Comparison of ENCODE assay signal across 8 cellular contexts in genomic region chr3:8441969-8442559, GRCh38. TPM values are rescaled to one million over a fixed set of nuclear protein-coding genes. Genes with fewer than 3 reads are reported as not detected.
A peak's percentile ranks its signal among the peaks of the same experiment; 100 is the strongest.
DNase-seq lines count a peak whose midpoint lies in the region; ATAC-seq and TF ChIP-seq lines count a peak whose summit lies in the region.

No MANE protein-coding gene starts in this region.

- H3K4me3 Mint-ChIP-seq in naive thymus-derived CD4-positive, alpha-beta T cell = no peak overlapping the region
- H3K4me3 Mint-ChIP-seq in activated naive CD4-positive, alpha-beta T cell treated with anti-CD3 and anti-CD28 coated beads, Interleukin-2, amount 10 ng/mL, durations not matched to agents 7 days and 5 days = no peak overlapping the region

- ATAC-seq in SK-N-SH treated with all-trans-retinoic acid at 6 μM for 48 hours (peak; percentile 29), gastroesophageal sphincter (peak; percentile 51)
- ATAC-seq in naive thymus-derived CD4-positive, alpha-beta T cell = no peak

- H3K27me3 ChIP-seq in BE2C (no peaks in the 10 kb centered on the region), gastroesophageal sphincter (no peaks in the 10 kb centered on the region), prostate gland (replicated peaks; ENCODE audit: insufficient read depth) (no peaks in the 10 kb centered on the region)
- no peaks in the 10 kb centered on the region for H3K27me3 ChIP-seq in naive thymus-derived CD4-positive, alpha-beta T cell (ENCODE audit: control insufficient read depth in 2 of 2, insufficient read depth in 2 of 2, low read length in 2 of 2)

- peaks cover 9% of the 10 kb centered on the region; the same call in 1 of the 2 replicates for H3K4me1 ChIP-seq in BE2C
- peaks cover 3 to 42% (median 13%) of the 10 kb centered on the region in 3 donors for H3K4me1 ChIP-seq in gastroesophageal sphincter
- H3K4me1 ChIP-seq in prostate gland (replicated peaks) = peaks cover 13% of the 10 kb centered on the region
- no peaks in the 10 kb centered on the region for H3K4me1 ChIP-seq in naive thymus-derived CD4-positive, alpha-beta T cell (ENCODE audit: control insufficient read depth in 2 of 2, insufficient read depth in 2 of 2, low read length in 2 of 2)

- TF ChIP-seq CTCF in BE2C (IDR thresholded peaks at IDR 0.05; ENCODE audit: low read depth, low read length) = peak; percentile 66
- TF ChIP-seq CTCF in gastroesophageal sphincter (IDR thresholded peaks at IDR 0.05) = peak; percentile 76 to 85 (median 78)
- TF ChIP-seq CTCF in prostate gland (IDR thresholded peaks at IDR 0.05) = peak; percentile 51 to 81 (median 76)

- H3K36me3 ChIP-seq in BE2C = no peaks in the 10 kb centered on the region
- no peaks in the 10 kb centered on the region for H3K36me3 ChIP-seq in gastroesophageal sphincter
- no peaks in the 10 kb centered on the region for H3K36me3 ChIP-seq in prostate gland
- no peaks in the 10 kb centered on the region for H3K36me3 ChIP-seq in naive thymus-derived CD4-positive, alpha-beta T cell (ENCODE audit: control insufficient read depth in 2 of 3, insufficient read depth in 3 of 3, low read length in 3 of 3)

- CTCF ChIA-PET in naive thymus-derived CD4-positive, alpha-beta T cell (lab: Charles Lee) = interaction anchor here (0.5 kb wide), 1 partner anchor 222 kb away, joined by 3 read pairs; no protein-coding TSS in a partner anchor
- CTCF ChIA-PET in activated naive CD4-positive, alpha-beta T cell treated with anti-CD3 and anti-CD28 coated beads, Interleukin-2, amount 10 ng/mL, durations not matched to agents 7 days and 5 days (lab: Charles Lee) = interaction anchor here (1.2 to 1.7 kb wide), 3 partner anchors 34 to 182 kb away, joined by 3 to 4 read pairs (median 3); no protein-coding TSS in a partner anchor

- 13 to 42% methylated on average over 4 to 7 of the region's 8 CpGs for WGBS in gastroesophageal sphincter (ENCODE audit: low coverage in 1 of 2), 2 donors
- WGBS in prostate gland = 40% methylated on average over 8 of the region's 8 CpGs

- TF ChIP-seq EP300 in gastroesophageal sphincter (IDR thresholded peaks at IDR 0.05) = no peak

- POLR2A ChIA-PET in naive thymus-derived CD4-positive, alpha-beta T cell (lab: Charles Lee) = no interaction called here

- peaks cover 0 to 15% (median 6%) of the 10 kb centered on the region in 5 donors for H3K27me3 Mint-ChIP-seq in naive thymus-derived CD4-positive, alpha-beta T cell
- no peaks in the 10 kb centered on the region for H3K27me3 Mint-ChIP-seq in activated naive CD4-positive, alpha-beta T cell treated with anti-CD3 and anti-CD28 coated beads, Interleukin-2, amount 10 ng/mL, durations not matched to agents 7 days and 5 days

- H3K36me3 Mint-ChIP-seq in naive thymus-derived CD4-positive, alpha-beta T cell = no peaks in the 10 kb centered on the region
- no peaks in the 10 kb centered on the region for H3K36me3 Mint-ChIP-seq in activated naive CD4-positive, alpha-beta T cell treated with anti-CD3 and anti-CD28 coated beads, Interleukin-2, amount 10 ng/mL, durations not matched to agents 7 days and 5 days

- no peak for DNase-seq in BE2C
- DNase-seq in H4 (ENCODE audit: low spot score) = peak; percentile 73
- DNase-seq in prostate gland (ENCODE audit: low spot score) = peak; percentile 19
- DNase-seq in naive thymus-derived CD4-positive, alpha-beta T cell = no peak
- DNase-seq in activated naive CD4-positive, alpha-beta T cell treated with anti-CD3 and anti-CD28 coated beads, Interleukin-2, amount 10 ng/mL, durations not matched to agents 7 days and 5 days = no peak
- no peak for DNase-seq in activated T-cell treated with anti-CD3 and anti-CD28 coated beads for 4 hours

- intact Hi-C loops in prostate gland (cut with DNase I) = loop anchor here (1.0 to 5.0 kb wide), 2 partner anchors 165 to 181 kb away; no protein-coding TSS in a partner anchor
- intact Hi-C loops in naive thymus-derived CD4-positive, alpha-beta T cell (cut with micrococcal nuclease) = loop anchor here in 1 of 2 donors (2.0 kb wide), 1 partner anchor 181 kb away; no protein-coding TSS in a partner anchor

- no peak overlapping the region for H3K27ac Mint-ChIP-seq in naive thymus-derived CD4-positive, alpha-beta T cell
- H3K27ac Mint-ChIP-seq in activated naive CD4-positive, alpha-beta T cell treated with anti-CD3 and anti-CD28 coated beads, Interleukin-2, amount 10 ng/mL, durations not matched to agents 7 days and 5 days = no peak overlapping the region

- H3K27ac ChIP-seq in gastroesophageal sphincter (peak overlapping the region in 3 of 4 donors; percentile 77 to 81 (median 80)), prostate gland (no peak overlapping the region)
- no peak overlapping the region for H3K27ac ChIP-seq in naive thymus-derived CD4-positive, alpha-beta T cell (ENCODE audit: low read depth, low read length)

- H3K4me1 Mint-ChIP-seq in naive thymus-derived CD4-positive, alpha-beta T cell = peaks cover 0 to 5% (median 0%) of the 10 kb centered on the region in 7 donors
- no peaks in the 10 kb centered on the region for H3K4me1 Mint-ChIP-seq in activated naive CD4-positive, alpha-beta T cell treated with anti-CD3 and anti-CD28 coated beads, Interleukin-2, amount 10 ng/mL, durations not matched to agents 7 days and 5 days

- H3K9me3 ChIP-seq in BE2C = no peaks in the 10 kb centered on the region
- no peaks in the 10 kb centered on the region for H3K9me3 ChIP-seq in gastroesophageal sphincter
- H3K9me3 ChIP-seq in prostate gland = no peaks in the 10 kb centered on the region
- no peaks in the 10 kb centered on the region for H3K9me3 ChIP-seq in naive thymus-derived CD4-positive, alpha-beta T cell (ENCODE audit: control insufficient read depth in 2 of 3, low read length in 3 of 3)

- H3K9me3 Mint-ChIP-seq in naive thymus-derived CD4-positive, alpha-beta T cell = peaks cover 0 to 8% (median 4%) of the 10 kb centered on the region in 11 donors
- H3K9me3 Mint-ChIP-seq in activated naive CD4-positive, alpha-beta T cell treated with anti-CD3 and anti-CD28 coated beads, Interleukin-2, amount 10 ng/mL, durations not matched to agents 7 days and 5 days = no peaks in the 10 kb centered on the region

- H3K4me3 ChIP-seq in BE2C (ENCODE audit: low read depth, low read length) (no peak overlapping the region), gastroesophageal sphincter (no peak overlapping the region), prostate gland (no peak overlapping the region)
- no peak overlapping the region for H3K4me3 ChIP-seq in naive thymus-derived CD4-positive, alpha-beta T cell (ENCODE audit: low read length)

- TF ChIP-seq POLR2A in gastroesophageal sphincter (IDR thresholded peaks at IDR 0.05) = no peak
- TF ChIP-seq POLR2A in prostate gland (IDR thresholded peaks at IDR 0.05) = no peak

TF ChIP-seq in SK-N-SH treated with all-trans-retinoic acid at 6 μM for 48 hours, 23 proteins besides CTCF, POLR2A, EP300 and RAD21 (continues in another document):
- TF ChIP-seq, protein P1, sequence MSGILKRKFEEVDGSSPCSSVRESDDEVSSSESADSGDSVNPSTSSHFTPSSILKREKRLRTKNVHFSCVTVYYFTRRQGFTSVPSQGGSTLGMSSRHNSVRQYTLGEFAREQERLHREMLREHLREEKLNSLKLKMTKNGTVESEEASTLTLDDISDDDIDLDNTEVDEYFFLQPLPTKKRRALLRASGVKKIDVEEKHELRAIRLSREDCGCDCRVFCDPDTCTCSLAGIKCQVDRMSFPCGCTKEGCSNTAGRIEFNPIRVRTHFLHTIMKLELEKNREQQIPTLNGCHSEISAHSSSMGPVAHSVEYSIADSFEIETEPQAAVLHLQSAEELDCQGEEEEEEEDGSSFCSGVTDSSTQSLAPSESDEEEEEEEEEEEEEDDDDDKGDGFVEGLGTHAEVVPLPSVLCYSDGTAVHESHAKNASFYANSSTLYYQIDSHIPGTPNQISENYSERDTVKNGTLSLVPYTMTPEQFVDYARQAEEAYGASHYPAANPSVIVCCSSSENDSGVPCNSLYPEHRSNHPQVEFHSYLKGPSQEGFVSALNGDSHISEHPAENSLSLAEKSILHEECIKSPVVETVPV (CRISPR knock-in tag; IDR thresholded peaks at IDR 0.05) = no peak
- TF ChIP-seq RARB (CRISPR knock-in tag; IDR thresholded peaks at IDR 0.05) = no peak
- peak; percentile 55 for TF ChIP-seq ISL1 (CRISPR knock-in tag; IDR thresholded peaks at IDR 0.05)
- no peak for TF ChIP-seq ZFP30 (CRISPR knock-in tag; IDR thresholded peaks at IDR 0.05)
- TF ChIP-seq SNAI2 (CRISPR knock-in tag; IDR thresholded peaks at IDR 0.05) = 0 out of 2 replicates have a peak, but pooled peaks have one; percentile 10
- TF ChIP-seq TOX (CRISPR knock-in tag; IDR thresholded peaks at IDR 0.05; ENCODE audit: borderline replicate concordance) = no peak
- no peak for TF ChIP-seq PPARA (CRISPR knock-in tag; IDR thresholded peaks at IDR 0.05; ENCODE audit: borderline replicate concordance)
- TF ChIP-seq, protein P2, sequence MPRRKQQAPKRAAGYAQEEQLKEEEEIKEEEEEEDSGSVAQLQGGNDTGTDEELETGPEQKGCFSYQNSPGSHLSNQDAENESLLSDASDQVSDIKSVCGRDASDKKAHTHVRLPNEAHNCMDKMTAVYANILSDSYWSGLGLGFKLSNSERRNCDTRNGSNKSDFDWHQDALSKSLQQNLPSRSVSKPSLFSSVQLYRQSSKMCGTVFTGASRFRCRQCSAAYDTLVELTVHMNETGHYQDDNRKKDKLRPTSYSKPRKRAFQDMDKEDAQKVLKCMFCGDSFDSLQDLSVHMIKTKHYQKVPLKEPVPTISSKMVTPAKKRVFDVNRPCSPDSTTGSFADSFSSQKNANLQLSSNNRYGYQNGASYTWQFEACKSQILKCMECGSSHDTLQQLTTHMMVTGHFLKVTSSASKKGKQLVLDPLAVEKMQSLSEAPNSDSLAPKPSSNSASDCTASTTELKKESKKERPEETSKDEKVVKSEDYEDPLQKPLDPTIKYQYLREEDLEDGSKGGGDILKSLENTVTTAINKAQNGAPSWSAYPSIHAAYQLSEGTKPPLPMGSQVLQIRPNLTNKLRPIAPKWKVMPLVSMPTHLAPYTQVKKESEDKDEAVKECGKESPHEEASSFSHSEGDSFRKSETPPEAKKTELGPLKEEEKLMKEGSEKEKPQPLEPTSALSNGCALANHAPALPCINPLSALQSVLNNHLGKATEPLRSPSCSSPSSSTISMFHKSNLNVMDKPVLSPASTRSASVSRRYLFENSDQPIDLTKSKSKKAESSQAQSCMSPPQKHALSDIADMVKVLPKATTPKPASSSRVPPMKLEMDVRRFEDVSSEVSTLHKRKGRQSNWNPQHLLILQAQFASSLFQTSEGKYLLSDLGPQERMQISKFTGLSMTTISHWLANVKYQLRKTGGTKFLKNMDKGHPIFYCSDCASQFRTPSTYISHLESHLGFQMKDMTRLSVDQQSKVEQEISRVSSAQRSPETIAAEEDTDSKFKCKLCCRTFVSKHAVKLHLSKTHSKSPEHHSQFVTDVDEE (CRISPR knock-in tag; IDR thresholded peaks at IDR 0.05) = no peak
- TF ChIP-seq ARNTL (CRISPR knock-in tag; IDR thresholded peaks at IDR 0.05; ENCODE audit: borderline replicate concordance, low read depth) = no peak

RNA-seq across cellular contexts. Expression of gene LMCD1, which starts 59.6 kb away (rescaled TPM):
- polyA plus RNA-seq in BE2C (2012; ENCODE audit: insufficient read depth, insufficient read length, low read depth) = 8.1 TPM
- total RNA-seq in H4 (2014; rRNA removed; shearing (Covaris generic)) = 12.0 and 13.7 TPM in 2 replicates
- total RNA-seq in gastroesophageal sphincter (100 to 1,000 TPM in 2 of 4 donors, 10 to 100 TPM in 2; 17.6 to 318 (median 136) TPM), prostate gland (100 to 1,000 TPM in 1 of 2 donors, 10 to 100 TPM in 1; 73.0 to 144 TPM)
- under 1 TPM in 1 of 5 experiments, not detected in 4; 0.56 TPM for total RNA-seq in naive thymus-derived CD4-positive, alpha-beta T cell
- polyA plus RNA-seq in naive thymus-derived CD4-positive, alpha-beta T cell = not detected

Comparison
In these comparisons a context has a peak if more than half of its experiments do, and no peak if none do; other contexts are left out.
1. DNase-seq: peak in H4 (single experiment) and prostate gland (single experiment); none in BE2C (single experiment), naive thymus-derived CD4-positive, alpha-beta T cell (0 of 9), activated naive CD4-positive, alpha-beta T cell treated with anti-CD3 and anti-CD28 coated beads, Interleukin-2, amount 10 ng/mL, durations not matched to agents 7 days and 5 days (single experiment) and activated T-cell treated with anti-CD3 and anti-CD28 coated beads for 4 hours (single experiment).
2. H3K27ac ChIP-seq: peak in gastroesophageal sphincter (3 of 4); none in prostate gland (0 of 2) and naive thymus-derived CD4-positive, alpha-beta T cell (single experiment).
3. Peak in every context shown above with its lines, with median percentiles within 50 percentile points of each other: CTCF ChIP-seq.